In the genomic region with DNA sequence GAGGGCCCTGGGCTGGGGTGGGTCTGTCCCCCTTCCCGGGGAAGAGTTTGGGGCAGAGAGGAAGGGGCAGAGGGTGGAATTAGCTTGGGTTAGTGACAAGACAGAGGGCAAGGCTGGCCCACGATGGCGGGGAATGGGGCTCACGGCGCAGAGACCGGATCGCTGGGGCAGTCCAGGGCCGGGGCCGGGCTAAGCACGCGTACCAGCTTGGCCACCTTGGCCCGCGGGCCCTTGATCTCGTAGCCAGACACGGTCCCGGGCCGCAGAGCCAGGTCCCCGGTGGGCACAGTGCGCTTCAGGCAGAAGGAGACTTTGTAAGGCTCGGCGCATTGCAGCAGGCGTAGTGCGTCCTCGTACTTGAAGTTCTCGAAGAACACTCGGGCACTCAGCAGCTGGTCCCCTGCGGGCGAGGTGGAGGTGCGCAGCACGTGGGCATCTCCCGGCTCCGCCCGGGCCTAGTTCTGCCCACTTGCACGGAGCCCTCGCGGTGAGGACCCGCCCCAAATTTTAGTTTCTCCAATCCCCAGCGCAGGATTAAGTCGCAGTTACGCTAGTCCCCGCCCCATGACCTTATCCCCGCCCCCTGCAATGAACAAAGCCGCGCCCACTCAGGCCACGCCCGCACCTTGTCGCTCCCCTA, we compare ENCODE assay signal across 8 cellular contexts. TPM values are rescaled to one million over a fixed set of nuclear protein-coding genes. Genes with fewer than 3 reads are reported as not detected.
DNase-seq lines count a peak whose midpoint lies in the region; ATAC-seq and TF ChIP-seq lines count a peak whose summit lies in the region.

No MANE protein-coding gene starts in this region.

- H3K36me3 ChIP-seq in kidney epithelial cell (ENCODE audit: control insufficient read depth, insufficient read depth, low read length) = no peaks in the 10 kb centered on the region

- DNase-seq in activated gamma-delta T cell treated with Interleukin-2 at 50 U/mL for 16 hours = peak; percentile 21
- DNase-seq in activated gamma-delta T cell (lab: John Stamatoyannopoulos, UW) = no peak
- peak; percentile 40 for DNase-seq in activated T-helper 9 cell treated with anti-CD3 and anti-CD28 coated beads, Interleukin-2, amount 50 U/mL, for 16 hours (ENCODE audit: low read depth)
- peak; percentile 19 for DNase-seq in kidney epithelial cell (ENCODE audit: low read depth)
- DNase-seq in stimulated activated effector memory CD8-positive, alpha-beta T cell treated with anti-CD3 and anti-CD28 coated beads, Interleukin-12 subunit alpha, Interleukin-12 subunit beta, amount 100 ng/mL, for 72 hours (ENCODE audit: low spot score in 2 of 2) = no peak
- DNase-seq in HPDE6-E6E7 (ENCODE audit: extremely low spot score) = no peak
- DNase-seq in ureter (ENCODE audit: low spot score) = no peak

- no peak overlapping the region for H3K27ac Mint-ChIP-seq in stimulated activated effector memory CD8-positive, alpha-beta T cell treated with anti-CD3 and anti-CD28 coated beads, Interleukin-12 subunit alpha, Interleukin-12 subunit beta, amount 100 ng/mL, for 72 hours

- H3K9me3 Mint-ChIP-seq in stimulated activated effector memory CD8-positive, alpha-beta T cell treated with anti-CD3 and anti-CD28 coated beads, Interleukin-12 subunit alpha, Interleukin-12 subunit beta, amount 100 ng/mL, for 72 hours = no peaks in the 10 kb centered on the region

- H3K4me1 Mint-ChIP-seq in stimulated activated effector memory CD8-positive, alpha-beta T cell treated with anti-CD3 and anti-CD28 coated beads, Interleukin-12 subunit alpha, Interleukin-12 subunit beta, amount 100 ng/mL, for 72 hours = peaks cover 25% of the 10 kb centered on the region

- H3K4me3 Mint-ChIP-seq in stimulated activated effector memory CD8-positive, alpha-beta T cell treated with anti-CD3 and anti-CD28 coated beads, Interleukin-12 subunit alpha, Interleukin-12 subunit beta, amount 100 ng/mL, for 72 hours = peak overlapping the region; percentile 2

- peaks cover 20% of the 10 kb centered on the region for H3K27me3 ChIP-seq in kidney epithelial cell (ENCODE audit: control insufficient read depth, insufficient read depth, low read length)

- H3K4me3 ChIP-seq in kidney epithelial cell (ENCODE audit: low read depth, low read length) = no peak overlapping the region

- no peak for TF ChIP-seq CTCF in kidney epithelial cell (IDR thresholded peaks at IDR 0.05; ENCODE audit: insufficient read depth, low read length, poor library complexity, severe bottlenecking)

- peak; percentile 51 for ATAC-seq in stimulated activated effector memory CD8-positive, alpha-beta T cell treated with anti-CD3 and anti-CD28 coated beads, Interleukin-12 subunit alpha, Interleukin-12 subunit beta, amount 100 ng/mL, for 72 hours
- ATAC-seq in HG02884 (IDR thresholded peaks at IDR 0.05; ENCODE audit: unreplicated experiment) = no peak

- peaks cover 2% of the 10 kb centered on the region for H3K36me3 Mint-ChIP-seq in stimulated activated effector memory CD8-positive, alpha-beta T cell treated with anti-CD3 and anti-CD28 coated beads, Interleukin-12 subunit alpha, Interleukin-12 subunit beta, amount 100 ng/mL, for 72 hours

RNA-seq across cellular contexts. Expression of a gene that starts 8.6 kb away (rescaled TPM):
- total RNA-seq in kidney epithelial cell (0.55 TPM in 1 of 2 replicates, not detected in the other), ureter (0.34 TPM)

RNA-seq across cellular contexts. Expression of a gene that starts 14.6 kb away (rescaled TPM):
- total RNA-seq in kidney epithelial cell (2.5 and 2.7 TPM in 2 replicates), ureter (3.2 TPM)

RNA-seq across cellular contexts. Expression of a gene that starts 27.3 kb away (rescaled TPM):
- total RNA-seq in kidney epithelial cell (12.3 and 13.6 TPM in 2 replicates), ureter (8.9 TPM)

RNA-seq across cellular contexts. Expression of a gene that starts 45.6 kb away (rescaled TPM):
- total RNA-seq in kidney epithelial cell (11.4 and 12.9 TPM in 2 replicates), ureter (34.3 TPM)

RNA-seq across cellular contexts. Expression of a gene that starts 50.0 kb away (rescaled TPM):
- total RNA-seq in kidney epithelial cell (350 and 417 TPM in 2 replicates), ureter (137 TPM)

Comparison
In these comparisons a context has a peak if more than half of its experiments do, and no peak if none do; other contexts are left out.
1. DNase-seq: peak in activated gamma-delta T cell treated with Interleukin-2 at 50 U/mL for 16 hours (single experiment), activated T-helper 9 cell treated with anti-CD3 and anti-CD28 coated beads, Interleukin-2, amount 50 U/mL, for 16 hours (single experiment) and kidney epithelial cell (single experiment); none in activated gamma-delta T cell (single experiment), stimulated activated effector memory CD8-positive, alpha-beta T cell treated with anti-CD3 and anti-CD28 coated beads, Interleukin-12 subunit alpha, Interleukin-12 subunit beta, amount 100 ng/mL, for 72 hours (0 of 2), HPDE6-E6E7 (single experiment) and ureter (single experiment).